1 cellular context compared by ENCODE assay signal in the genomic region with DNA sequence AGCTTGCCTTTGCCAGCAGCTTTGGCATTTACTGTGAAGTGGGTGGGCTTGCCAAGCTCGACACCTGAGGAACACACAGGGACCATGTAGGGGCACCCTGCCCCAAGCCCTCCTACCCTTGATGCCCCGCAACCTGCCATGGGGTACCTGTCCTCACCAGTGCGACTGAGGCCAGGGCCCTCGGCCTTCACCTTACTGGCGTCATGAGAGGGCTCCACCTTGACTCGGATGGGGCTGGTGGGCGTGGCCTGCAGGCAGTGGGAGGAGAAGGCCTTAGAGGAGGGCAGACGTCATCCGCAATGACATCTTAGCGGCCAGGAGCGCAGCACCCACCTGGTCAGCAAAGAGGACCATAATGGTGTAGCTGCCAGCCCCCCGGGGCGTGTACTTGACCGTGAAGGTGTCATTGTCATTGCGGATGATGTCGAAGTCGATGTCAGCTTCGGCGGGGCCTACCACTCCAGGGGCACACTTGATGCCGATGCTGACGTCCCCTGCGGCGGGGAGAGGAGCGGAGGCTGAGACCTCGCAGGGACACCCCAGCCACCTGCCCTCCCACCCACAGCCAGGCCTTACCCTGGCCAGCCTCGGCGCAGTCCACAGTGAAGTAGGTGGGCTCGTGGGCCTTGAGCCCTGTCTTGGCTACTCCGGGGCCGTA.
TF ChIP-seq lines count a peak whose summit lies in the region.

No MANE protein-coding gene starts in this region.

TF ChIP-seq in GM12878, 131 proteins besides CTCF, POLR2A, EP300 and RAD21:
- TF ChIP-seq CHD4 (IDR thresholded peaks at IDR 0.05) = no peak
- TF ChIP-seq HDGF (IDR thresholded peaks at IDR 0.05) = no peak
- no peak for TF ChIP-seq CREB1 (IDR thresholded peaks at IDR 0.05; ENCODE audit: low read depth)
- TF ChIP-seq EGR1 (IDR thresholded peaks at IDR 0.05; ENCODE audit: borderline replicate concordance in 1 of 2, low read depth in 2 of 2, low read length in 2 of 2) = no peak
- no peak for TF ChIP-seq HDAC2 (IDR thresholded peaks at IDR 0.05)
- TF ChIP-seq, protein P1, sequence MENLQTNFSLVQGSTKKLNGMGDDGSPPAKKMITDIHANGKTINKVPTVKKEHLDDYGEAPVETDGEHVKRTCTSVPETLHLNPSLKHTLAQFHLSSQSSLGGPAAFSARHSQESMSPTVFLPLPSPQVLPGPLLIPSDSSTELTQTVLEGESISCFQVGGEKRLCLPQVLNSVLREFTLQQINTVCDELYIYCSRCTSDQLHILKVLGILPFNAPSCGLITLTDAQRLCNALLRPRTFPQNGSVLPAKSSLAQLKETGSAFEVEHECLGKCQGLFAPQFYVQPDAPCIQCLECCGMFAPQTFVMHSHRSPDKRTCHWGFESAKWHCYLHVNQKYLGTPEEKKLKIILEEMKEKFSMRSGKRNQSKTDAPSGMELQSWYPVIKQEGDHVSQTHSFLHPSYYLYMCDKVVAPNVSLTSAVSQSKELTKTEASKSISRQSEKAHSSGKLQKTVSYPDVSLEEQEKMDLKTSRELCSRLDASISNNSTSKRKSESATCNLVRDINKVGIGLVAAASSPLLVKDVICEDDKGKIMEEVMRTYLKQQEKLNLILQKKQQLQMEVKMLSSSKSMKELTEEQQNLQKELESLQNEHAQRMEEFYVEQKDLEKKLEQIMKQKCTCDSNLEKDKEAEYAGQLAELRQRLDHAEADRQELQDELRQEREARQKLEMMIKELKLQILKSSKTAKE (IDR thresholded peaks at IDR 0.05; ENCODE audit: low read depth, poor library complexity, severe bottlenecking) = no peak
- TF ChIP-seq RELA (IDR thresholded peaks at IDR 0.05; ENCODE audit: borderline replicate concordance, partially characterized antibody) = no peak
- no peak for TF ChIP-seq BMI1 (IDR thresholded peaks at IDR 0.05; ENCODE audit: borderline replicate concordance)
- TF ChIP-seq STAT1 (conservative IDR thresholded peaks at IDR 0.05) = no peak
